16 cellular contexts compared by ENCODE assay signal in the genomic region with DNA sequence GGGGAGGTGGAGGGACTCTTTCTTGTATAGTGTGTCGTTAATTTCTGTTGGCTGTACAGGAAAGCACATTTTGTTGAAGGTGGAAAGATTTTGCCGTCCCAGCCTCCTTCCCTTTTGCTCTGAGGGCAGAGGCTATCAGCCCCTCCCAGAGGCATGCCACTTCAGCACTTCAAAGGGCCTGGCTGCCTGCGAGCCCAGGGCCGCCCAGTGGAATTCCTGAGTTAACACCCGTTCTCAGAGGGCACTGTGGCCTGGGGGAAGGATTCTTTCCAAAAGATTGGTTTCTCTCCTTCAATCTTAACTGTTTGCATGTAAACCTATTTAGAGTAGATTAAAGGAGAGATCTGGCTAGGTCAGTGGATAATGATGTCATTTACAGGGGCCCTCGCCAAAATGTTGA.
DNase-seq lines count a peak whose midpoint lies in the region; ATAC-seq, FAIRE-seq and TF ChIP-seq lines count a peak whose summit lies in the region.
"Had no signal": no experiment of that assay in that cellular context is flagged by ENCODE, and none has a peak within 500 bp of the region (broad histone marks: within the 10 kb centered on the region; RNA-seq: fewer than 3 reads in every experiment).

No MANE protein-coding gene starts in this region.

- intact Hi-C loops in left ventricle myocardium inferior (cut with micrococcal nuclease), result no loop called here

- H3K9me3 ChIP-seq in A549 (no peaks in the 10 kb centered on the region), left ventricle myocardium inferior (replicated peaks) (no peaks in the 10 kb centered on the region), parathyroid adenoma (ENCODE audit: control insufficient read depth, low read length) (no peaks in the 10 kb centered on the region)
- H3K9me3 ChIP-seq: neutrophil, SJSA1 had no signal

- TF ChIP-seq CTCF in A549 (IDR thresholded peaks at IDR 0.05) (no peak), VCaP (conservative IDR thresholded peaks at IDR 0.05) (no peak), left ventricle myocardium inferior (IDR thresholded peaks at IDR 0.05; ENCODE audit: borderline replicate concordance) (no peak), parathyroid adenoma (IDR thresholded peaks at IDR 0.05) (peak; percentile 9)

- H3K4me2 ChIP-seq in A549 (peak overlapping the region; percentile 44; the same call in 1 of the 3 replicates), parathyroid adenoma (ENCODE audit: low read length) (peak overlapping the region; percentile 75)

- TF ChIP-seq EP300 in A549 (IDR thresholded peaks at IDR 0.05), result no peak

- TF ChIP-seq POLR2A in A549 (IDR thresholded peaks at IDR 0.05; ENCODE audit: low read length), result no peak

- peaks cover 45% of the 10 kb centered on the region for H3K36me3 ChIP-seq in left ventricle myocardium inferior
- no peaks in the 10 kb centered on the region for H3K36me3 ChIP-seq in parathyroid adenoma (ENCODE audit: control insufficient read depth, insufficient read depth, low read length)

- H3K79me2 ChIP-seq in parathyroid adenoma, result peaks cover 46% of the 10 kb centered on the region

- POLR2A ChIA-PET in A549 (lab: Yijun Ruan, JAX), result no interaction called here

- peaks cover 93% of the 10 kb centered on the region for H3K4me1 ChIP-seq in A549
- H3K4me1 ChIP-seq in left ventricle myocardium inferior, result peaks cover 100% of the 10 kb centered on the region
- peaks cover 12% of the 10 kb centered on the region for H3K4me1 ChIP-seq in parathyroid adenoma
- H3K4me1 ChIP-seq: SJSA1 had no signal

- 40% methylated on average over 6 of the region's 6 CpGs for WGBS in A549 (ENCODE audit: missing lambda C conversion rate)

- no peak for DNase-seq in A549 (ENCODE audit: low read depth in 1 of 2, low spot score in 1 of 2)
- DNase-seq in left ventricle myocardium inferior, result no peak
- no peak for DNase-seq in RCC 7860 (ENCODE audit: low spot score)
- DNase-seq in epidermal melanocyte (ENCODE audit: insufficient read length, low spot score), result no peak
- no peak for DNase-seq in stimulated activated CD4-positive, alpha-beta T cell treated with anti-CD3 and anti-CD28 coated beads, Interleukin-15, amount 100 ng/mL, for 24 hours
- DNase-seq: activated CD4-positive, alpha-beta T cell treated with anti-CD3 and anti-CD28 coated beads for 4 hours; activated naive CD4-positive, alpha-beta T cell treated with anti-CD3 and anti-CD28 coated beads, Interleukin-2, amount 10 ng/mL, durations not matched to agents 7 days and 5 days; effector memory CD8-positive, alpha-beta T cell; KG1; NCI-H2171 had no signal

- H3K9ac ChIP-seq in parathyroid adenoma, result no peak overlapping the region

- peak overlapping the region in 1 of 2 experiments; percentile 75; a peak in 3 of 6 replicates for H3K27ac ChIP-seq in A549
- H3K27ac ChIP-seq in VCaP, result peak overlapping the region; percentile 3; the same call in 1 of the 2 replicates
- peak overlapping the region; percentile 90 for H3K27ac ChIP-seq in left ventricle myocardium inferior (replicated peaks)
- no peak overlapping the region for H3K27ac ChIP-seq in parathyroid adenoma
- H3K27ac ChIP-seq: neutrophil, SJSA1 had no signal

- H2AFZ ChIP-seq in parathyroid adenoma, result no peak overlapping the region

- FAIRE-seq in A549 (lab: Jason Lieb, UNC) (no peak), RCC 7860 (lab: Jason Lieb, UNC) (no peak)
- FAIRE-seq: G401.6 had no signal

- TF ChIP-seq RAD21 in A549 (conservative IDR thresholded peaks at IDR 0.05 in 1 of 2, IDR thresholded peaks at IDR 0.05 in 1 of 2), result no peak

- peak in 1 of 2 experiments; percentile 13; a peak in 2 of 6 replicates for ATAC-seq in A549
- ATAC-seq in GM19452 (IDR thresholded peaks at IDR 0.05; ENCODE audit: unreplicated experiment), result no peak
- ATAC-seq: effector memory CD8-positive, alpha-beta T cell had no signal

- H3K27me3 ChIP-seq in left ventricle myocardium inferior (ENCODE audit: low read depth) (no peaks in the 10 kb centered on the region), parathyroid adenoma (ENCODE audit: control insufficient read depth, insufficient read depth, low read length) (no peaks in the 10 kb centered on the region)
- H3K27me3 ChIP-seq: neutrophil, SJSA1 had no signal

- H3K4me3 ChIP-seq in A549, result no peak overlapping the region
- peak overlapping the region; percentile 17 for H3K4me3 ChIP-seq in left ventricle myocardium inferior
- H3K4me3 ChIP-seq in parathyroid adenoma (ENCODE audit: low read depth, low read length), result peak overlapping the region; percentile 30
- H3K4me3 ChIP-seq: SJSA1 had no signal

- CTCF ChIA-PET in A549 (lab: Yijun Ruan, JAX), result interaction anchor here (1.2 to 1.6 kb wide), 4 partner anchors 9 to 398 kb away, joined by 3 to 9 read pairs (median 5); no protein-coding TSS in a partner anchor

TF ChIP-seq in A549, 52 proteins besides CTCF, POLR2A, EP300 and RAD21:
- TF ChIP-seq, protein P1, sequence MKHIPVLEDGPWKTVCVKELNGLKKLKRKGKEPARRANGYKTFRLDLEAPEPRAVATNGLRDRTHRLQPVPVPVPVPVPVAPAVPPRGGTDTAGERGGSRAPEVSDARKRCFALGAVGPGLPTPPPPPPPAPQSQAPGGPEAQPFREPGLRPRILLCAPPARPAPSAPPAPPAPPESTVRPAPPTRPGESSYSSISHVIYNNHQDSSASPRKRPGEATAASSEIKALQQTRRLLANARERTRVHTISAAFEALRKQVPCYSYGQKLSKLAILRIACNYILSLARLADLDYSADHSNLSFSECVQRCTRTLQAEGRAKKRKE (CRISPR knock-in tag; IDR thresholded peaks at IDR 0.05; ENCODE audit: low read depth), result no peak
- TF ChIP-seq USF2 (IDR thresholded peaks at IDR 0.05) (no peak), ZC3H11A (IDR thresholded peaks at IDR 0.05) (no peak), CHD4 (IDR thresholded peaks at IDR 0.05; ENCODE audit: borderline replicate concordance) (no peak), HEYL (CRISPR knock-in tag; IDR thresholded peaks at IDR 0.05) (no peak), CBX8 (IDR thresholded peaks at IDR 0.05) (no peak), HMGXB4 (CRISPR knock-in tag; IDR thresholded peaks at IDR 0.05; ENCODE audit: borderline replicate concordance) (no peak), ESRRA (IDR thresholded peaks at IDR 0.05; ENCODE audit: borderline replicate concordance, low read length) (no peak), CBX2 (IDR thresholded peaks at IDR 0.05; ENCODE audit: borderline replicate concordance, low read depth) (no peak), GATA3 (IDR thresholded peaks at IDR 0.05; ENCODE audit: borderline replicate concordance) (no peak), KDM1A (IDR thresholded peaks at IDR 0.05; ENCODE audit: low read depth) (no peak), RARB (CRISPR knock-in tag; IDR thresholded peaks at IDR 0.05) (no peak), CEBPB (IDR thresholded peaks at IDR 0.05) (no peak), HOXB5 (CRISPR knock-in tag; IDR thresholded peaks at IDR 0.05) (no peak)
